25 cellular contexts compared by ENCODE assay signal in genomic region chr15:99312794-99313193, GRCh38.
"Had no signal": no experiment of that assay in that cellular context is flagged by ENCODE, and none has a peak within 500 bp of the region (broad histone marks: within the 10 kb centered on the region; RNA-seq: fewer than 3 reads in every experiment).

No MANE protein-coding gene starts in this region.

- H3K36me3 ChIP-seq: lower lobe of right lung had no signal

- FAIRE-seq: endometrium, islet of Langerhans, keratinocyte had no signal

- ATAC-seq: effector memory CD8-positive, alpha-beta T cell; esophagus mucosa; gastrocnemius medialis; heart right ventricle; left cardiac atrium; left lung; left ventricle myocardium superior; lower lobe of right lung; mucosa of descending colon; naive thymus-derived CD8-positive, alpha-beta T cell had no signal

- H3K4me1 ChIP-seq: esophagus squamous epithelium, left lung, lower lobe of right lung had no signal

- DNase-seq: cortex of kidney; effector CD8-positive, alpha-beta T cell; effector memory CD8-positive, alpha-beta T cell; endodermal cell; esophagus squamous epithelium; foreskin fibroblast; foreskin melanocyte; gastrocnemius medialis; glutamatergic neuron; head of caudate nucleus; heart right ventricle; hippocampal formation; left cardiac atrium; left lung; left ventricle myocardium superior; lower lobe of right lung; mesenchymal stem cell; mucosa of descending colon; naive B cell; naive thymus-derived CD8-positive, alpha-beta T cell had no signal

- H3K27ac ChIP-seq: epithelial cell of prostate, esophagus squamous epithelium, gastrocnemius medialis, heart right ventricle, left lung, lower lobe of right lung had no signal

- H3K4me3 ChIP-seq: esophagus squamous epithelium, gastrocnemius medialis, heart right ventricle, left lung, lower lobe of right lung, mucosa of descending colon had no signal

- H3K27me3 ChIP-seq: esophagus squamous epithelium, gastrocnemius medialis, heart right ventricle, left lung had no signal
